In the genomic region with DNA sequence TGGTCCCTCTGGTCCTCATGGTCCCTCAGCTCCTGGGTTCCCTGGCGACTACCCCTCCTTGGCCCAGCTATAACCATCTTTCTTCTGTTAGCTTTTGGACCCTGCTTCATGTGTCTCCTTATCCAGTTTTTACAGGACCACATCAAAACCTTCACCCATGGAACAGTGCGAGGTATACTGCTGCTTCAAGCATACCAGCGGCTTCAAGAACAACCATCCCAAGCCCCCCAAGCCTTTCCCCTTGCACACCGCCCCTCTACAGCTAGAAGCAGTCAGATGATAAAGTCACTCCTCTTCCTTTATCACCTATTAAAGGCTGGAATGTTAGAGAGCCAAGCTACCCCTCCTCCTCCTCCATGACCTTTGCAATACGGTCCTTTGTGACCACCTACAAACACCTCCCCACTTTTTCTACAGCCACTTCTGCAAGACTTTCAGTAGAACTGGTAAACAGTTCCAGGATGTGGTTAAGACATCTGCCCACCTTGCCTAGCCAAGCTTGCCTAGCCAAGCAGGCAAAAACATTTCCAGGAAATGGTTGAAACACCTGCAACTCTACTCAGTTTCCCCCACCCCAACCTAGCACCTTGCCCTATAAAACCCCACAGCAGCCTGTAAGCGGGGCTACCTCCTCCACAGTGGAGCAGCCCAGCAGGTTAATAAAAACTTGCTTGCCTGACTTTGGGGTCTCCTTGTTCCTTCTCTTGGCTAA, we compare ENCODE assay signal across 1 cellular context.
TF ChIP-seq lines count a peak whose summit lies in the region.

No MANE protein-coding gene starts in this region.

TF ChIP-seq in WTC11, 78 proteins besides CTCF, POLR2A, EP300 and RAD21 (continued from another document):
- TF ChIP-seq SMAD3 (CRISPR knock-in tag; IDR thresholded peaks at IDR 0.05; ENCODE audit: borderline replicate concordance), result no peak
- TF ChIP-seq, protein P1, sequence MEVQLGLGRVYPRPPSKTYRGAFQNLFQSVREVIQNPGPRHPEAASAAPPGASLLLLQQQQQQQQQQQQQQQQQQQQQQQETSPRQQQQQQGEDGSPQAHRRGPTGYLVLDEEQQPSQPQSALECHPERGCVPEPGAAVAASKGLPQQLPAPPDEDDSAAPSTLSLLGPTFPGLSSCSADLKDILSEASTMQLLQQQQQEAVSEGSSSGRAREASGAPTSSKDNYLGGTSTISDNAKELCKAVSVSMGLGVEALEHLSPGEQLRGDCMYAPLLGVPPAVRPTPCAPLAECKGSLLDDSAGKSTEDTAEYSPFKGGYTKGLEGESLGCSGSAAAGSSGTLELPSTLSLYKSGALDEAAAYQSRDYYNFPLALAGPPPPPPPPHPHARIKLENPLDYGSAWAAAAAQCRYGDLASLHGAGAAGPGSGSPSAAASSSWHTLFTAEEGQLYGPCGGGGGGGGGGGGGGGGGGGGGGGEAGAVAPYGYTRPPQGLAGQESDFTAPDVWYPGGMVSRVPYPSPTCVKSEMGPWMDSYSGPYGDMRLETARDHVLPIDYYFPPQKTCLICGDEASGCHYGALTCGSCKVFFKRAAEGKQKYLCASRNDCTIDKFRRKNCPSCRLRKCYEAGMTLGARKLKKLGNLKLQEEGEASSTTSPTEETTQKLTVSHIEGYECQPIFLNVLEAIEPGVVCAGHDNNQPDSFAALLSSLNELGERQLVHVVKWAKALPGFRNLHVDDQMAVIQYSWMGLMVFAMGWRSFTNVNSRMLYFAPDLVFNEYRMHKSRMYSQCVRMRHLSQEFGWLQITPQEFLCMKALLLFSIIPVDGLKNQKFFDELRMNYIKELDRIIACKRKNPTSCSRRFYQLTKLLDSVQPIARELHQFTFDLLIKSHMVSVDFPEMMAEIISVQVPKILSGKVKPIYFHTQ (CRISPR knock-in tag; IDR thresholded peaks at IDR 0.05), result no peak
